ENCODE assay signal across 2 cellular contexts in genomic region chr22:20112623-20113511, GRCh38.
TF ChIP-seq lines count a peak whose summit lies in the region.

No MANE protein-coding gene starts in this region.

TF ChIP-seq in GM12891, 5 proteins besides CTCF, POLR2A, EP300 and RAD21:
- TF ChIP-seq POLR2AphosphoS5 (IDR thresholded peaks at IDR 0.05; ENCODE audit: low read depth, low read length) (peak; percentile 58; the same call in 1 of the 2 replicates), PAX5 (IDR thresholded peaks at IDR 0.05; ENCODE audit: insufficient read depth, low read length, severe bottlenecking) (no peak), POU2F2 (IDR thresholded peaks at IDR 0.05; ENCODE audit: low read depth, low read length) (no peak), TAF1 (IDR thresholded peaks at IDR 0.05; ENCODE audit: low read depth, low read length) (no peak), SPI1 (IDR thresholded peaks at IDR 0.05; ENCODE audit: low read depth, low read length) (no peak)

TF ChIP-seq in IMR-90, 13 proteins besides CTCF, POLR2A, EP300 and RAD21:
- no peak for TF ChIP-seq FOS (IDR thresholded peaks at IDR 0.05; ENCODE audit: low read depth, low read length)
- TF ChIP-seq USF2 (IDR thresholded peaks at IDR 0.05; ENCODE audit: low read depth, low read length) = no peak
- no peak for TF ChIP-seq RFX5 (IDR thresholded peaks at IDR 0.05; ENCODE audit: low read depth, low read length)
- TF ChIP-seq MAFK (IDR thresholded peaks at IDR 0.05; ENCODE audit: low read depth, low read length) = no peak
- TF ChIP-seq MXI1 (IDR thresholded peaks at IDR 0.05; ENCODE audit: borderline replicate concordance, low read depth, low read length) = no peak
- no peak for TF ChIP-seq RCOR1 (IDR thresholded peaks at IDR 0.05; ENCODE audit: insufficient replicate concordance, low read length)
- no peak for TF ChIP-seq SMC3 (IDR thresholded peaks at IDR 0.05; ENCODE audit: low read depth, low read length)
- no peak for TF ChIP-seq MAZ (IDR thresholded peaks at IDR 0.05; ENCODE audit: borderline replicate concordance, low read depth, low read length)
- TF ChIP-seq CHD1 (IDR thresholded peaks at IDR 0.05; ENCODE audit: low read depth, low read length) = no peak
- no peak for TF ChIP-seq NFE2L2 (IDR thresholded peaks at IDR 0.05; ENCODE audit: low read depth, low read length)
- TF ChIP-seq ELK1 (IDR thresholded peaks at IDR 0.05; ENCODE audit: borderline replicate concordance, low read depth, low read length) = no peak
- no peak for TF ChIP-seq BHLHE40 (IDR thresholded peaks at IDR 0.05; ENCODE audit: low read depth, low read length)
- no peak for TF ChIP-seq CEBPB (IDR thresholded peaks at IDR 0.05; ENCODE audit: low read depth, low read length)
